Comparison of ENCODE assay signal across 9 cellular contexts in the genomic region with DNA sequence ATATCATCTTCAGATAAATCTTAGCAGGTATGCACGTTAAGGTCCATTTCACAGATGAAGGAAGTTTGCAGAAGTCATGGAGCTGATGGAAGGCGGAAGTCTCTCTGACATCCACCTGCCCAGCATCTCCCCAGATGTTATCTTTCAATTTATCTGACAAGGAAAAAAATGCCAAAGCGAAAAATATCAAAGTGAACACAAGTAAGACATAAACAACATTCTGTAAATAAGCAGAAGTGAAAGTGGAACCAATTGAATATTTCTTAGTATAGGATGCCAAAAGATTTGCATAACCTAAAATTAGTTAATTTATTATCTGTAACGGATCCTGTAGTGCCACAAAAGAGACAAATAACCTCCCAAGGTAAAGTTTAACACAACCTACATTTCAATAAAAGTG.
DNase-seq lines count a peak whose midpoint lies in the region; ATAC-seq and TF ChIP-seq lines count a peak whose summit lies in the region.
"Had no signal": no experiment of that assay in that cellular context is flagged by ENCODE, and none has a peak within 500 bp of the region (broad histone marks: within the 10 kb centered on the region; RNA-seq: fewer than 3 reads in every experiment).

No MANE protein-coding gene starts in this region.

- DNase-seq in GM13977 (ENCODE audit: low spot score) (peak; percentile 19), sciatic nerve (ENCODE audit: low spot score) (no peak)
- no peak for DNase-seq in stimulated activated CD8-positive, alpha-beta memory T cell treated with anti-CD3 and anti-CD28 coated beads, Interleukin-4, amount 100 ng/mL, for 48 hours
- DNase-seq: activated CD4-positive, alpha-beta T cell treated with anti-CD3 and anti-CD28 coated beads, Interleukin-2, amount 50 U/mL, for 4 hours had no signal

- ATAC-seq in GM19452 (IDR thresholded peaks at IDR 0.05; ENCODE audit: unreplicated experiment) (peak; percentile 97), HG02884 (IDR thresholded peaks at IDR 0.05; ENCODE audit: unreplicated experiment) (peak; percentile 97), HG03565 (IDR thresholded peaks at IDR 0.05; ENCODE audit: unreplicated experiment) (peak; percentile 99), sciatic nerve (no peak), esophagus mucosa (no peak)
- ATAC-seq in activated CD4-positive, CD25-positive, alpha-beta regulatory T cell treated with anti-CD3 and anti-CD28 coated beads, Interleukin-2, amount 50 U/mL, for 24 hours = no peak

- no peak for TF ChIP-seq CTCF in GM13977 (IDR thresholded peaks at IDR 0.05; ENCODE audit: extremely low read depth, insufficient read depth, missing control alignments)

- intact Hi-C loops in sciatic nerve (cut with DNase I) = no loop called here

- in situ Hi-C loops in GM13977 (cut with MboI; ENCODE audit: low pct_unique_long_range_greater_than_20kb, low sequenced_read_pairs, unreplicated experiment) = no loop called here

Comparison
In these comparisons a context has a peak if more than half of its experiments do, and no peak if none do; other contexts are left out.
1. ATAC-seq: peak in GM19452 (single experiment), HG02884 (single experiment) and HG03565 (single experiment); none in sciatic nerve (single experiment), esophagus mucosa (single experiment) and activated CD4-positive, CD25-positive, alpha-beta regulatory T cell treated with anti-CD3 and anti-CD28 coated beads, Interleukin-2, amount 50 U/mL, for 24 hours (0 of 2).